In genomic region chr17:77318491-77319210, GRCh38 we compare ENCODE assay signal across 8 cellular contexts.
DNase-seq lines count a peak whose midpoint lies in the region; ATAC-seq and TF ChIP-seq lines count a peak whose summit lies in the region.

No MANE protein-coding gene starts in this region.

- H3K36me3 ChIP-seq in right atrium auricular region (no peaks in the 10 kb centered on the region), stomach smooth muscle (ENCODE audit: control insufficient read depth in 2 of 2, insufficient read depth in 2 of 2, low read length in 2 of 2) (no peaks in the 10 kb centered on the region)

- no peaks in the 10 kb centered on the region for H3K9me3 Mint-ChIP-seq in WTC11

- peak; percentile 15 for DNase-seq in SIG-M5 treated with dmso at 0.1 percent for 504 hours (lab: John Stamatoyannopoulos, UW; ENCODE audit: unreplicated experiment)
- no peak for DNase-seq in SIG-M5 (lab: John Stamatoyannopoulos, UW)
- DNase-seq in WTC11 (ENCODE audit: low spot score), result peak; percentile 6
- peak; percentile 73 for DNase-seq in right atrium auricular region (ENCODE audit: low spot score)
- DNase-seq in NK-92 treated with Interleukin-12 subunit alpha and Interleukin-12 subunit beta, amount 100 ng/mL, for 24 hours (lab: John Stamatoyannopoulos, UW), result no peak
- DNase-seq in HuH-7 (ENCODE audit: low spot score), result no peak
- no peak for DNase-seq in activated CD4-positive, alpha-beta T cell treated with anti-CD3 and anti-CD28 coated beads for 1 hour

- ATAC-seq in WTC11, result no peak

- no peaks in the 10 kb centered on the region for H3K27me3 Mint-ChIP-seq in WTC11 (ENCODE audit: low read depth)

- no peaks in the 10 kb centered on the region for H3K36me3 Mint-ChIP-seq in WTC11

- POLR2A ChIA-PET in WTC11 (lab: Charles Lee), result no interaction called here

- H3K27ac ChIP-seq in right atrium auricular region, result peak overlapping the region; percentile 80 to 87
- peak overlapping the region; percentile 92 for H3K27ac ChIP-seq in stomach smooth muscle (ENCODE audit: low read length)

- H3K9me3 ChIP-seq in right atrium auricular region, result no peaks in the 10 kb centered on the region
- H3K9me3 ChIP-seq in stomach smooth muscle (ENCODE audit: control insufficient read depth in 2 of 2, low read length in 2 of 2), result no peaks in the 10 kb centered on the region

- peaks cover 56% of the 10 kb centered on the region for H3K4me1 Mint-ChIP-seq in WTC11

- H3K27ac Mint-ChIP-seq in WTC11, result peak overlapping the region; percentile 49; the same call in 1 of the 2 replicates

- H3K27me3 ChIP-seq in right atrium auricular region, result no peaks in the 10 kb centered on the region
- H3K27me3 ChIP-seq in stomach smooth muscle (ENCODE audit: control insufficient read depth in 1 of 2, insufficient read depth in 2 of 2, low read length in 2 of 2), result no peaks in the 10 kb centered on the region

- no peak for TF ChIP-seq CTCF in WTC11 (IDR thresholded peaks at IDR 0.05)
- TF ChIP-seq CTCF in right atrium auricular region (IDR thresholded peaks at IDR 0.05), result no peak

- H3K9ac ChIP-seq in stomach smooth muscle (ENCODE audit: low read length in 2 of 2), result peak overlapping the region; percentile 65 to 75

- H3K4me1 ChIP-seq in right atrium auricular region, result peaks cover 0 to 54% of the 10 kb centered on the region in 2 donors
- H3K4me1 ChIP-seq in stomach smooth muscle (ENCODE audit: control insufficient read depth, insufficient read depth, low read length), result peaks cover 64% of the 10 kb centered on the region

- CTCF ChIA-PET in WTC11 (lab: Charles Lee), result no interaction called here

- H3K4me3 Mint-ChIP-seq in WTC11, result no peak overlapping the region

- H3K4me3 ChIP-seq in right atrium auricular region (peak overlapping the region in 1 of 2 donors; percentile 51), stomach smooth muscle (ENCODE audit: low read length in 2 of 2) (peak overlapping the region in 1 of 2 donors; percentile 79)

TF ChIP-seq in WTC11, 78 proteins besides CTCF, POLR2A, EP300 and RAD21:
- TF ChIP-seq CBFB (CRISPR knock-in tag; IDR thresholded peaks at IDR 0.05; ENCODE audit: low read depth) (no peak), TCF7 (CRISPR knock-in tag; IDR thresholded peaks at IDR 0.05; ENCODE audit: low read depth) (no peak), ZMAT4 (CRISPR knock-in tag; IDR thresholded peaks at IDR 0.05) (no peak), FOXJ3 (CRISPR knock-in tag; IDR thresholded peaks at IDR 0.05; ENCODE audit: borderline replicate concordance) (no peak), FOXK1 (CRISPR knock-in tag; IDR thresholded peaks at IDR 0.05) (no peak), TEAD1 (CRISPR knock-in tag; IDR thresholded peaks at IDR 0.05) (no peak), ZSCAN18 (CRISPR knock-in tag; IDR thresholded peaks at IDR 0.05) (no peak), FOXP1 (CRISPR knock-in tag; IDR thresholded peaks at IDR 0.05; ENCODE audit: borderline replicate concordance) (no peak)
- TF ChIP-seq, protein P1, sequence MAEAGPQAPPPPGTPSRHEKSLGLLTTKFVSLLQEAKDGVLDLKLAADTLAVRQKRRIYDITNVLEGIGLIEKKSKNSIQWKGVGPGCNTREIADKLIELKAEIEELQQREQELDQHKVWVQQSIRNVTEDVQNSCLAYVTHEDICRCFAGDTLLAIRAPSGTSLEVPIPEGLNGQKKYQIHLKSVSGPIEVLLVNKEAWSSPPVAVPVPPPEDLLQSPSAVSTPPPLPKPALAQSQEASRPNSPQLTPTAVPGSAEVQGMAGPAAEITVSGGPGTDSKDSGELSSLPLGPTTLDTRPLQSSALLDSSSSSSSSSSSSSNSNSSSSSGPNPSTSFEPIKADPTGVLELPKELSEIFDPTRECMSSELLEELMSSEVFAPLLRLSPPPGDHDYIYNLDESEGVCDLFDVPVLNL (CRISPR knock-in tag; IDR thresholded peaks at IDR 0.05; ENCODE audit: borderline replicate concordance, low read depth), result no peak
- TF ChIP-seq, protein P2, sequence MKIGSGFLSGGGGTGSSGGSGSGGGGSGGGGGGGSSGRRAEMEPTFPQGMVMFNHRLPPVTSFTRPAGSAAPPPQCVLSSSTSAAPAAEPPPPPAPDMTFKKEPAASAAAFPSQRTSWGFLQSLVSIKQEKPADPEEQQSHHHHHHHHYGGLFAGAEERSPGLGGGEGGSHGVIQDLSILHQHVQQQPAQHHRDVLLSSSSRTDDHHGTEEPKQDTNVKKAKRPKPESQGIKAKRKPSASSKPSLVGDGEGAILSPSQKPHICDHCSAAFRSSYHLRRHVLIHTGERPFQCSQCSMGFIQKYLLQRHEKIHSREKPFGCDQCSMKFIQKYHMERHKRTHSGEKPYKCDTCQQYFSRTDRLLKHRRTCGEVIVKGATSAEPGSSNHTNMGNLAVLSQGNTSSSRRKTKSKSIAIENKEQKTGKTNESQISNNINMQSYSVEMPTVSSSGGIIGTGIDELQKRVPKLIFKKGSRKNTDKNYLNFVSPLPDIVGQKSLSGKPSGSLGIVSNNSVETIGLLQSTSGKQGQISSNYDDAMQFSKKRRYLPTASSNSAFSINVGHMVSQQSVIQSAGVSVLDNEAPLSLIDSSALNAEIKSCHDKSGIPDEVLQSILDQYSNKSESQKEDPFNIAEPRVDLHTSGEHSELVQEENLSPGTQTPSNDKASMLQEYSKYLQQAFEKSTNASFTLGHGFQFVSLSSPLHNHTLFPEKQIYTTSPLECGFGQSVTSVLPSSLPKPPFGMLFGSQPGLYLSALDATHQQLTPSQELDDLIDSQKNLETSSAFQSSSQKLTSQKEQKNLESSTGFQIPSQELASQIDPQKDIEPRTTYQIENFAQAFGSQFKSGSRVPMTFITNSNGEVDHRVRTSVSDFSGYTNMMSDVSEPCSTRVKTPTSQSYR (CRISPR knock-in tag; IDR thresholded peaks at IDR 0.05), result no peak
TF ChIP-seq in WTC11: peak in this region for 0.

Comparison
In these comparisons a context has a peak if more than half of its experiments do, and no peak if none do; other contexts are left out.
1. DNase-seq: peak in SIG-M5 treated with dmso at 0.1 percent for 504 hours (single experiment), WTC11 (single experiment) and right atrium auricular region (single experiment); none in SIG-M5 (single experiment), NK-92 treated with Interleukin-12 subunit alpha and Interleukin-12 subunit beta, amount 100 ng/mL, for 24 hours (single experiment), HuH-7 (single experiment) and activated CD4-positive, alpha-beta T cell treated with anti-CD3 and anti-CD28 coated beads for 1 hour (single experiment).